ENCODE assay signal across 1 cellular context in the genomic region with DNA sequence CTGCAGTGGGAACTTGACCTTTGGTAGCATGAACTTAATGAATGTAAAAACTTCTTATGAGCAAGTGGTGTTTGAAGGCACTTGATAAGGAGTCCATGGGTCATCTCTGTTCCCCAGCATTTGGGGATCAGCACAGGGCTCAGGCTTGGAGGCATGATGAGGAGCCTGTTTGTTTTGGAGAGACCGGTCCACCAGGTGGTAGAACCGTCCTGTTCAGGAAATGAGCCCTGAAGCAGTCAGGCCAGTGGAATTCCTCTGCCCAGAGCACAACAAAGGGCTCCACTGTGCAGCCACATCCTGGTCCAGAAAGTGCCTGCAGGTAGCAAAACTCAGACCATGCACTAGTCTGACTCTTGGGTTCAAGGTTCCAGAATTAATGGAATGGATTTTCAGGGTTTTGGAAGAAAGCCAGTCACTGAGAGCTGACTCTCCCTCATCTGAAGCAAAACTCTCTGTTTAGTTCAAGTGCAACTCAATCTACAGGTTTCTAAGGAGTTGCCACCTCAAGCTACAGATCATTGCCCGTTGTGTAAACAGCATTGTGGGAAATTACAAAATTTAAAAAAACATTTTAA.
TF ChIP-seq lines count a peak whose summit lies in the region.

No MANE protein-coding gene starts in this region.

TF ChIP-seq in HepG2, 621 proteins besides CTCF, POLR2A, EP300 and RAD21 (continued from another document and continues in another):
- TF ChIP-seq, protein P1, sequence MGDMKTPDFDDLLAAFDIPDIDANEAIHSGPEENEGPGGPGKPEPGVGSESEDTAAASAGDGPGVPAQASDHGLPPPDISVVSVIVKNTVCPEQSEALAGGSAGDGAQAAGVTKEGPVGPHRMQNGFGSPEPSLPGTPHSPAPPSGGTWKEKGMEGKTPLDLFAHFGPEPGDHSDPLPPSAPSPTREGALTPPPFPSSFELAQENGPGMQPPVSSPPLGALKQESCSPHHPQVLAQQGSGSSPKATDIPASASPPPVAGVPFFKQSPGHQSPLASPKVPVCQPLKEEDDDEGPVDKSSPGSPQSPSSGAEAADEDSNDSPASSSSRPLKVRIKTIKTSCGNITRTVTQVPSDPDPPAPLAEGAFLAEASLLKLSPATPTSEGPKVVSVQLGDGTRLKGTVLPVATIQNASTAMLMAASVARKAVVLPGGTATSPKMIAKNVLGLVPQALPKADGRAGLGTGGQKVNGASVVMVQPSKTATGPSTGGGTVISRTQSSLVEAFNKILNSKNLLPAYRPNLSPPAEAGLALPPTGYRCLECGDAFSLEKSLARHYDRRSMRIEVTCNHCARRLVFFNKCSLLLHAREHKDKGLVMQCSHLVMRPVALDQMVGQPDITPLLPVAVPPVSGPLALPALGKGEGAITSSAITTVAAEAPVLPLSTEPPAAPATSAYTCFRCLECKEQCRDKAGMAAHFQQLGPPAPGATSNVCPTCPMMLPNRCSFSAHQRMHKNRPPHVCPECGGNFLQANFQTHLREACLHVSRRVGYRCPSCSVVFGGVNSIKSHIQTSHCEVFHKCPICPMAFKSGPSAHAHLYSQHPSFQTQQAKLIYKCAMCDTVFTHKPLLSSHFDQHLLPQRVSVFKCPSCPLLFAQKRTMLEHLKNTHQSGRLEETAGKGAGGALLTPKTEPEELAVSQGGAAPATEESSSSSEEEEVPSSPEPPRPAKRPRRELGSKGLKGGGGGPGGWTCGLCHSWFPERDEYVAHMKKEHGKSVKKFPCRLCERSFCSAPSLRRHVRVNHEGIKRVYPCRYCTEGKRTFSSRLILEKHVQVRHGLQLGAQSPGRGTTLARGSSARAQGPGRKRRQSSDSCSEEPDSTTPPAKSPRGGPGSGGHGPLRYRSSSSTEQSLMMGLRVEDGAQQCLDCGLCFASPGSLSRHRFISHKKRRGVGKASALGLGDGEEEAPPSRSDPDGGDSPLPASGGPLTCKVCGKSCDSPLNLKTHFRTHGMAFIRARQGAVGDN (CRISPR knock-in tag; IDR thresholded peaks at IDR 0.05) = peak; percentile 61; the same call in 1 of the 2 replicates
- TF ChIP-seq JUND (CRISPR knock-in tag; IDR thresholded peaks at IDR 0.05) = no peak
- TF ChIP-seq, protein P2, sequence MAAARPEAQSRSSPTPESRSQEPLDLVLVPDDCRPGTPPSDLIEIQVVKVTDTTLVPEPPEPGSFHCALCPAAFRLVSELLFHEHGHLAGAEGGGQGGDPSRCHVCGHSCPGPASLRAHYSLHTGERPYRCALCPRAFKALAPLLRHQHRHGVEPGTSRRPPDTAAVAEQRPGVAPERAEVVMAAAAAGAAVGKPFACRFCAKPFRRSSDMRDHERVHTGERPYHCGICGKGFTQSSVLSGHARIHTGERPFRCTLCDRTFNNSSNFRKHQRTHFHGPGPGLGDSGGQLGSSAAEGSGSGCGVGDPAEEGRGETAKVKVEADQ (CRISPR knock-in tag; IDR thresholded peaks at IDR 0.05; ENCODE audit: borderline replicate concordance) = peak; percentile 76; the same call in 1 of the 2 replicates
- peak; percentile 42 for TF ChIP-seq DMAP1 (CRISPR knock-in tag; IDR thresholded peaks at IDR 0.05)
- TF ChIP-seq SSRP1 (CRISPR knock-in tag; IDR thresholded peaks at IDR 0.05) = peak; percentile 68; the same call in 1 of the 2 replicates
- TF ChIP-seq, protein P3, sequence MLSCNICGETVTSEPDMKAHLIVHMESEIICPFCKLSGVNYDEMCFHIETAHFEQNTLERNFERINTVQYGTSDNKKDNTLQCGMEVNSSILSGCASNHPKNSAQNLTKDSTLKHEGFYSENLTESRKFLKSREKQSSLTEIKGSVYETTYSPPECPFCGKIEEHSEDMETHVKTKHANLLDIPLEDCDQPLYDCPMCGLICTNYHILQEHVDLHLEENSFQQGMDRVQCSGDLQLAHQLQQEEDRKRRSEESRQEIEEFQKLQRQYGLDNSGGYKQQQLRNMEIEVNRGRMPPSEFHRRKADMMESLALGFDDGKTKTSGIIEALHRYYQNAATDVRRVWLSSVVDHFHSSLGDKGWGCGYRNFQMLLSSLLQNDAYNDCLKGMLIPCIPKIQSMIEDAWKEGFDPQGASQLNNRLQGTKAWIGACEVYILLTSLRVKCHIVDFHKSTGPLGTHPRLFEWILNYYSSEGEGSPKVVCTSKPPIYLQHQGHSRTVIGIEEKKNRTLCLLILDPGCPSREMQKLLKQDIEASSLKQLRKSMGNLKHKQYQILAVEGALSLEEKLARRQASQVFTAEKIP (CRISPR knock-in tag; IDR thresholded peaks at IDR 0.05; ENCODE audit: borderline replicate concordance) = no peak
- peak; percentile 68; the same call in 1 of the 2 replicates for TF ChIP-seq ZNF768 (CRISPR knock-in tag; IDR thresholded peaks at IDR 0.05)
- TF ChIP-seq, protein P4, sequence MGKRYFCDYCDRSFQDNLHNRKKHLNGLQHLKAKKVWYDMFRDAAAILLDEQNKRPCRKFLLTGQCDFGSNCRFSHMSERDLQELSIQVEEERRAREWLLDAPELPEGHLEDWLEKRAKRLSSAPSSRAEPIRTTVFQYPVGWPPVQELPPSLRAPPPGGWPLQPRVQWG (CRISPR knock-in tag; IDR thresholded peaks at IDR 0.05; ENCODE audit: borderline replicate concordance, low read depth) = no peak
- TF ChIP-seq HNRNPK (IDR thresholded peaks at IDR 0.05; ENCODE audit: low read depth, low read length, poor library complexity, severe bottlenecking) = no peak
- TF ChIP-seq ETV6 (CRISPR knock-in tag; conservative IDR thresholded peaks at IDR 0.05) = 0 out of 2 replicates have a peak, but pooled peaks have one; percentile 30
- TF ChIP-seq NFRKB (IDR thresholded peaks at IDR 0.05) = no peak
- no peak for TF ChIP-seq ZC3H13 (CRISPR knock-in tag; IDR thresholded peaks at IDR 0.05)
- TF ChIP-seq PCBP1 (IDR thresholded peaks at IDR 0.05; ENCODE audit: borderline replicate concordance, low read depth, low read length) = no peak
- no peak for TF ChIP-seq SMARCE1 (IDR thresholded peaks at IDR 0.05; ENCODE audit: borderline replicate concordance)
- TF ChIP-seq, protein P5, sequence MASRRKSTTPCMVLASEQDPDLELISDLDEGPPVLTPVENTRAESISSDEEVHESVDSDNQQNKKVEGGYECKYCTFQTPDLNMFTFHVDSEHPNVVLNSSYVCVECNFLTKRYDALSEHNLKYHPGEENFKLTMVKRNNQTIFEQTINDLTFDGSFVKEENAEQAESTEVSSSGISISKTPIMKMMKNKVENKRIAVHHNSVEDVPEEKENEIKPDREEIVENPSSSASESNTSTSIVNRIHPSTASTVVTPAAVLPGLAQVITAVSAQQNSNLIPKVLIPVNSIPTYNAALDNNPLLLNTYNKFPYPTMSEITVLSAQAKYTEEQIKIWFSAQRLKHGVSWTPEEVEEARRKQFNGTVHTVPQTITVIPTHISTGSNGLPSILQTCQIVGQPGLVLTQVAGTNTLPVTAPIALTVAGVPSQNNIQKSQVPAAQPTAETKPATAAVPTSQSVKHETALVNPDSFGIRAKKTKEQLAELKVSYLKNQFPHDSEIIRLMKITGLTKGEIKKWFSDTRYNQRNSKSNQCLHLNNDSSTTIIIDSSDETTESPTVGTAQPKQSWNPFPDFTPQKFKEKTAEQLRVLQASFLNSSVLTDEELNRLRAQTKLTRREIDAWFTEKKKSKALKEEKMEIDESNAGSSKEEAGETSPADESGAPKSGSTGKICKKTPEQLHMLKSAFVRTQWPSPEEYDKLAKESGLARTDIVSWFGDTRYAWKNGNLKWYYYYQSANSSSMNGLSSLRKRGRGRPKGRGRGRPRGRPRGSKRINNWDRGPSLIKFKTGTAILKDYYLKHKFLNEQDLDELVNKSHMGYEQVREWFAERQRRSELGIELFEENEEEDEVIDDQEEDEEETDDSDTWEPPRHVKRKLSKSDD (CRISPR knock-in tag; IDR thresholded peaks at IDR 0.05; ENCODE audit: low read depth) = peak; percentile 57; the same call in 1 of the 2 replicates
- TF ChIP-seq, protein P6, sequence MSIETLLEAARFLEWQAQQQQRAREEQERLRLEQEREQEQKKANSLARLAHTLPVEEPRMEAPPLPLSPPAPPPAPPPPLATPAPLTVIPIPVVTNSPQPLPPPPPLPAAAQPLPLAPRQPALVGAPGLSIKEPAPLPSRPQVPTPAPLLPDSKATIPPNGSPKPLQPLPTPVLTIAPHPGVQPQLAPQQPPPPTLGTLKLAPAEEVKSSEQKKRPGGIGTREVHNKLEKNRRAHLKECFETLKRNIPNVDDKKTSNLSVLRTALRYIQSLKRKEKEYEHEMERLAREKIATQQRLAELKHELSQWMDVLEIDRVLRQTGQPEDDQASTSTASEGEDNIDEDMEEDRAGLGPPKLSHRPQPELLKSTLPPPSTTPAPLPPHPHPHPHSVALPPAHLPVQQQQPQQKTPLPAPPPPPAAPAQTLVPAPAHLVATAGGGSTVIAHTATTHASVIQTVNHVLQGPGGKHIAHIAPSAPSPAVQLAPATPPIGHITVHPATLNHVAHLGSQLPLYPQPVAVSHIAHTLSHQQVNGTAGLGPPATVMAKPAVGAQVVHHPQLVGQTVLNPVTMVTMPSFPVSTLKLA (IDR thresholded peaks at IDR 0.05) = no peak
- TF ChIP-seq AHR (CRISPR knock-in tag; IDR thresholded peaks at IDR 0.05) = 0 out of 2 replicates have a peak, but pooled peaks have one; percentile 62
- TF ChIP-seq ISL2 (CRISPR knock-in tag; IDR thresholded peaks at IDR 0.05) = peak; percentile 94
- peak; percentile 84 for TF ChIP-seq ZNF501 (CRISPR knock-in tag; IDR thresholded peaks at IDR 0.05)
- TF ChIP-seq ESRRA (CRISPR knock-in tag; IDR thresholded peaks at IDR 0.05; ENCODE audit: low read depth) = peak; percentile 87
- TF ChIP-seq ZFYVE20 (CRISPR knock-in tag; IDR thresholded peaks at IDR 0.05; ENCODE audit: borderline replicate concordance, low read depth) = no peak
- TF ChIP-seq, protein P7, sequence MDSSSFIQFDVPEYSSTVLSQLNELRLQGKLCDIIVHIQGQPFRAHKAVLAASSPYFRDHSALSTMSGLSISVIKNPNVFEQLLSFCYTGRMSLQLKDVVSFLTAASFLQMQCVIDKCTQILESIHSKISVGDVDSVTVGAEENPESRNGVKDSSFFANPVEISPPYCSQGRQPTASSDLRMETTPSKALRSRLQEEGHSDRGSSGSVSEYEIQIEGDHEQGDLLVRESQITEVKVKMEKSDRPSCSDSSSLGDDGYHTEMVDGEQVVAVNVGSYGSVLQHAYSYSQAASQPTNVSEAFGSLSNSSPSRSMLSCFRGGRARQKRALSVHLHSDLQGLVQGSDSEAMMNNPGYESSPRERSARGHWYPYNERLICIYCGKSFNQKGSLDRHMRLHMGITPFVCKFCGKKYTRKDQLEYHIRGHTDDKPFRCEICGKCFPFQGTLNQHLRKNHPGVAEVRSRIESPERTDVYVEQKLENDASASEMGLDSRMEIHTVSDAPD (CRISPR knock-in tag; IDR thresholded peaks at IDR 0.05) = peak; percentile 74; the same call in 1 of the 2 replicates
- TF ChIP-seq, protein P8, sequence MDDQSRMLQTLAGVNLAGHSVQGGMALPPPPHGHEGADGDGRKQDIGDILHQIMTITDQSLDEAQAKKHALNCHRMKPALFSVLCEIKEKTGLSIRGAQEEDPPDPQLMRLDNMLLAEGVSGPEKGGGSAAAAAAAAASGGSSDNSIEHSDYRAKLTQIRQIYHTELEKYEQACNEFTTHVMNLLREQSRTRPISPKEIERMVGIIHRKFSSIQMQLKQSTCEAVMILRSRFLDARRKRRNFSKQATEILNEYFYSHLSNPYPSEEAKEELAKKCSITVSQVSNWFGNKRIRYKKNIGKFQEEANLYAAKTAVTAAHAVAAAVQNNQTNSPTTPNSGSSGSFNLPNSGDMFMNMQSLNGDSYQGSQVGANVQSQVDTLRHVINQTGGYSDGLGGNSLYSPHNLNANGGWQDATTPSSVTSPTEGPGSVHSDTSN (CRISPR knock-in tag; IDR thresholded peaks at IDR 0.05; ENCODE audit: borderline replicate concordance) = no peak
- TF ChIP-seq ZFP90 (CRISPR knock-in tag; IDR thresholded peaks at IDR 0.05; ENCODE audit: borderline replicate concordance) = peak; percentile 81; the same call in 1 of the 2 replicates
- TF ChIP-seq NR2F2 (IDR thresholded peaks at IDR 0.05; ENCODE audit: borderline replicate concordance, low read depth) = peak; percentile 53; the same call in 1 of the 2 replicates
- TF ChIP-seq, protein P9, sequence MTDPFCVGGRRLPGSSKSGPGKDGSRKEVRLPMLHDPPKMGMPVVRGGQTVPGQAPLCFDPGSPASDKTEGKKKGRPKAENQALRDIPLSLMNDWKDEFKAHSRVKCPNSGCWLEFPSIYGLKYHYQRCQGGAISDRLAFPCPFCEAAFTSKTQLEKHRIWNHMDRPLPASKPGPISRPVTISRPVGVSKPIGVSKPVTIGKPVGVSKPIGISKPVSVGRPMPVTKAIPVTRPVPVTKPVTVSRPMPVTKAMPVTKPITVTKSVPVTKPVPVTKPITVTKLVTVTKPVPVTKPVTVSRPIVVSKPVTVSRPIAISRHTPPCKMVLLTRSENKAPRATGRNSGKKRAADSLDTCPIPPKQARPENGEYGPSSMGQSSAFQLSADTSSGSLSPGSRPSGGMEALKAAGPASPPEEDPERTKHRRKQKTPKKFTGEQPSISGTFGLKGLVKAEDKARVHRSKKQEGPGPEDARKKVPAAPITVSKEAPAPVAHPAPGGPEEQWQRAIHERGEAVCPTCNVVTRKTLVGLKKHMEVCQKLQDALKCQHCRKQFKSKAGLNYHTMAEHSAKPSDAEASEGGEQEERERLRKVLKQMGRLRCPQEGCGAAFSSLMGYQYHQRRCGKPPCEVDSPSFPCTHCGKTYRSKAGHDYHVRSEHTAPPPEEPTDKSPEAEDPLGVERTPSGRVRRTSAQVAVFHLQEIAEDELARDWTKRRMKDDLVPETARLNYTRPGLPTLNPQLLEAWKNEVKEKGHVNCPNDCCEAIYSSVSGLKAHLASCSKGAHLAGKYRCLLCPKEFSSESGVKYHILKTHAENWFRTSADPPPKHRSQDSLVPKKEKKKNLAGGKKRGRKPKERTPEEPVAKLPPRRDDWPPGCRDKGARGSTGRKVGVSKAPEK (CRISPR knock-in tag; IDR thresholded peaks at IDR 0.05; ENCODE audit: borderline replicate concordance) = peak; percentile 78; the same call in 1 of the 2 replicates
- TF ChIP-seq NR2C2 (CRISPR knock-in tag; IDR thresholded peaks at IDR 0.05; ENCODE audit: borderline replicate concordance) = peak; percentile 56; the same call in 1 of the 2 replicates
- TF ChIP-seq HES4 (CRISPR knock-in tag; IDR thresholded peaks at IDR 0.05; ENCODE audit: borderline replicate concordance) = no peak
- TF ChIP-seq, protein P10, sequence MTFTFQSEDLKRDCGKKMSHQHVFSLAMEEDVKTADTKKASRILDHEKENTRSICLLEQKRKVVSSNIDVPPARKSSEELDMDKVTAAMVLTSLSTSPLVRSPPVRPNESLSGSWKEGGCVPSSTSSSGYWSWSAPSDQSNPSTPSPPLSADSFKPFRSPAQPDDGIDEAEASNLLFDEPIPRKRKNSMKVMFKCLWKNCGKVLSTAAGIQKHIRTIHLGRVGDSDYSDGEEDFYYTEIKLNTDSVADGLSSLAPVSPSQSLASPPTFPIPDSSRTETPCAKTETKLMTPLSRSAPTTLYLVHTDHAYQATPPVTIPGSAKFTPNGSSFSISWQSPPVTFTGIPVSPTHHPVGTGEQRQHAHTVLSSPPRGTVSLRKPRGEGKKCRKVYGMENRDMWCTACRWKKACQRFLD (CRISPR knock-in tag; IDR thresholded peaks at IDR 0.05; ENCODE audit: borderline replicate concordance) = peak; percentile 78; the same call in 1 of the 2 replicates
- TF ChIP-seq SP4 (CRISPR knock-in tag; IDR thresholded peaks at IDR 0.05) = peak; percentile 72; the same call in 1 of the 2 replicates
- peak; percentile 81; the same call in 1 of the 2 replicates for TF ChIP-seq FOXA3 (CRISPR knock-in tag; IDR thresholded peaks at IDR 0.05)
- TF ChIP-seq SALL1 (CRISPR knock-in tag; IDR thresholded peaks at IDR 0.05) = peak; percentile 94
- no peak for TF ChIP-seq GPN1 (CRISPR knock-in tag; IDR thresholded peaks at IDR 0.05; ENCODE audit: borderline replicate concordance)
- TF ChIP-seq, protein P11, sequence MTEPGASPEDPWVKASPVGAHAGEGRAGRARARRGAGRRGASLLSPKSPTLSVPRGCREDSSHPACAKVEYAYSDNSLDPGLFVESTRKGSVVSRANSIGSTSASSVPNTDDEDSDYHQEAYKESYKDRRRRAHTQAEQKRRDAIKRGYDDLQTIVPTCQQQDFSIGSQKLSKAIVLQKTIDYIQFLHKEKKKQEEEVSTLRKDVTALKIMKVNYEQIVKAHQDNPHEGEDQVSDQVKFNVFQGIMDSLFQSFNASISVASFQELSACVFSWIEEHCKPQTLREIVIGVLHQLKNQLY (CRISPR knock-in tag; IDR thresholded peaks at IDR 0.05) = peak; percentile 55; the same call in 1 of the 2 replicates
